ENCODE assay signal across 8 cellular contexts in the genomic region with DNA sequence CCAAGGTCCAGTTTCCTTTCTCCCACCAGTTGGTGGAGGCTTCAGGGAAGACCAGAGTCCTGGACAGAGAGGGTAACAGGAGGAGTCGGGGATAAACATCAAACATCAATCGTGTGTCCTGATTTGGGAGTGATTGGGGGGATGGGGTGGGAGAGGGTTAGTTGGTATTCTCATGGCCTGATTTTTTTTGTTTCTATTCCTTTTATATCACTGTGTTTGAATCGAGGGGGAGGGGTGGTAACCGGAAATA. TPM values are rescaled to one million over a fixed set of nuclear protein-coding genes. Genes with fewer than 3 reads are reported as not detected.
DNase-seq lines count a peak whose midpoint lies in the region; ATAC-seq and TF ChIP-seq lines count a peak whose summit lies in the region.

No MANE protein-coding gene starts in this region.

- H3K56ac ChIP-seq in H9 (ENCODE audit: insufficient read length, low read depth, low read length) = no peak overlapping the region

- H3K4me3 ChIP-seq in esophagus muscularis mucosa = peak overlapping the region; percentile 62 to 65 (median 62)
- H3K4me3 ChIP-seq in retinal pigment epithelial cell (ENCODE audit: low read length) = peak overlapping the region; percentile 23

- H4K5ac ChIP-seq in H9 (ENCODE audit: insufficient read length, low read depth, low read length) = no peak overlapping the region

- no peak overlapping the region for H2BK12ac ChIP-seq in H9 (ENCODE audit: insufficient read length, low read depth, low read length)

- H3K27ac Mint-ChIP-seq in H9 (peak overlapping the region in 1 of 3 experiments; percentile 39; a peak in 2 of 7 replicates), T-cell (peak overlapping the region; percentile 78 to 88)

- H2AK5ac ChIP-seq in H9 (ENCODE audit: insufficient read length, low read length) = no peak overlapping the region

- peaks cover 4% of the 10 kb centered on the region; the same call in 1 of the 2 replicates for H3K79me2 ChIP-seq in H9 (ENCODE audit: insufficient read depth, low read length)

- H3K4me2 ChIP-seq in H9 (ENCODE audit: insufficient read depth, insufficient read length, low read length) = peak overlapping the region; percentile 9

- peaks cover 26% of the 10 kb centered on the region for H3K23me2 ChIP-seq in H9 (ENCODE audit: insufficient read length, low read depth, low read length, poor library complexity, severe bottlenecking)

- no peak overlapping the region for H2BK20ac ChIP-seq in H9 (ENCODE audit: low read depth, low read length, poor library complexity, severe bottlenecking)

- no peaks in the 10 kb centered on the region; a peak in 1 of 5 replicates for H3K9me3 Mint-ChIP-seq in H9
- H3K9me3 Mint-ChIP-seq in T-cell = no peaks in the 10 kb centered on the region

- peaks cover 18 to 24% (median 21%) of the 10 kb centered on the region in 4 donors for H3K36me3 ChIP-seq in esophagus muscularis mucosa

- intact Hi-C loops in esophagus muscularis mucosa (cut with DNase I) = no loop called here

- H3K27me3 ChIP-seq in H9 (ENCODE audit: insufficient read depth, low read length) (peaks cover 23% of the 10 kb centered on the region; the same call in 1 of the 2 replicates), esophagus muscularis mucosa (no peaks in the 10 kb centered on the region)

- H3K23ac ChIP-seq in H9 (ENCODE audit: insufficient read length, low read depth, low read length) = no peak overlapping the region

- no peak overlapping the region for H4K91ac ChIP-seq in H9 (ENCODE audit: insufficient read length, low read depth, low read length)

- H3K27me3 Mint-ChIP-seq in H9 (ENCODE audit: low read depth) (peaks cover 32% of the 10 kb centered on the region), T-cell (no peaks in the 10 kb centered on the region)

- H2AFZ ChIP-seq in H9 (ENCODE audit: low read length) = no peak overlapping the region

- H4K8ac ChIP-seq in H9 (replicated peaks; ENCODE audit: insufficient read length, low read depth, low read length) = no peak overlapping the region

- H2BK5ac ChIP-seq in H9 (ENCODE audit: insufficient read length, low read length) = no peak overlapping the region

- H3K27ac ChIP-seq in H9 (ENCODE audit: insufficient read length, low read depth, low read length) (no peak overlapping the region), esophagus muscularis mucosa (replicated peaks in 1 of 4) (peak overlapping the region in 1 of 4 donors; percentile 68)

- no peaks in the 10 kb centered on the region for H3K79me1 ChIP-seq in H9 (ENCODE audit: insufficient read depth, low read depth, low read length, poor library complexity, severe bottlenecking)

- H3K14ac ChIP-seq in H9 (ENCODE audit: insufficient read depth, low read length) = no peak overlapping the region

- no peak for ATAC-seq in T-cell (replicated peaks in 1 of 4)
- no peak for ATAC-seq in HG03432 (IDR thresholded peaks at IDR 0.05; ENCODE audit: unreplicated experiment)

- CTCF ChIA-PET in T-cell (lab: Charles Lee) = interaction anchor here in 1 of 2 donors (0.5 kb wide), 1 partner anchor 1217 kb away, joined by 3 read pairs; no protein-coding TSS in a partner anchor

- H2BK15ac ChIP-seq in H9 (ENCODE audit: low read depth, low read length) = no peak overlapping the region

- H3K4me1 ChIP-seq in H9 (ENCODE audit: insufficient read depth, low read length) (peaks cover 15% of the 10 kb centered on the region; the same call in 1 of the 2 replicates), esophagus muscularis mucosa (peaks cover 52 to 73% (median 67%) of the 10 kb centered on the region in 4 donors)

- TF ChIP-seq CTCF in H9 (conservative IDR thresholded peaks at IDR 0.05) (no peak), esophagus muscularis mucosa (IDR thresholded peaks at IDR 0.05) (no peak), retinal pigment epithelial cell (conservative IDR thresholded peaks at IDR 0.05; ENCODE audit: low read depth, low read length) (no peak)

- no peak overlapping the region for H3K9ac ChIP-seq in H9 (ENCODE audit: extremely low read depth, insufficient read length, low read length)

- no peak overlapping the region for H3T11ph ChIP-seq in H9 (ENCODE audit: low read length)

- H3K36me3 Mint-ChIP-seq in H9 (ENCODE audit: insufficient read depth in 1 of 3, low read depth in 3 of 3) = peaks cover 25 to 34% (median 29%) of the 10 kb centered on the region in 3 experiments
- H3K36me3 Mint-ChIP-seq in T-cell = peaks cover 22% of the 10 kb centered on the region

- DNase-seq in H9 = no peak
- DNase-seq in T-cell = no peak
- no peak for DNase-seq in esophagus muscularis mucosa (ENCODE audit: extremely low spot score)
- DNase-seq in retinal pigment epithelial cell (ENCODE audit: low read depth) = no peak
- DNase-seq in cerebellum (ENCODE audit: low spot score) = no peak
- no peak for DNase-seq in T-helper 9 cell
- no peak for DNase-seq in GM19238 (ENCODE audit: insufficient read length, low spot score)

- TF ChIP-seq POLR2A in esophagus muscularis mucosa (IDR thresholded peaks at IDR 0.05; ENCODE audit: low read depth) = no peak

- no peak overlapping the region for H3K4ac ChIP-seq in H9 (ENCODE audit: low read depth, low read length)

- H3K4me1 Mint-ChIP-seq in H9 = peaks cover 46 to 52% of the 10 kb centered on the region in 2 experiments
- H3K4me1 Mint-ChIP-seq in T-cell = peaks cover 66 to 69% (median 68%) of the 10 kb centered on the region in 3 donors

- H2BK120ac ChIP-seq in H9 (ENCODE audit: low read depth, low read length, poor library complexity, severe bottlenecking) = no peak overlapping the region

- POLR2A ChIA-PET in T-cell (lab: Charles Lee) = no interaction called here

- H3K9me3 ChIP-seq in H9 (ENCODE audit: control insufficient read depth, low read depth, low read length) (no peaks in the 10 kb centered on the region), esophagus muscularis mucosa (no peaks in the 10 kb centered on the region)

- no peak overlapping the region for H3K18ac ChIP-seq in H9 (ENCODE audit: insufficient read length, low read depth, low read length)

- no peaks in the 10 kb centered on the region for H4K20me1 ChIP-seq in H9 (ENCODE audit: control insufficient read depth, insufficient read depth, insufficient read length)

- H3K4me3 Mint-ChIP-seq in H9 (peak overlapping the region; percentile 69 to 95), T-cell (peak overlapping the region; percentile 79 to 97 (median 92))

- no CpG with 5 or more reads among the region's 4 CpGs for WGBS in H9 (ENCODE audit: extremely low coverage, insufficient read length, low lambda C conversion rate)
- 10% methylated on average over 4 of the region's 4 CpGs for WGBS in esophagus muscularis mucosa

- no peak for TF ChIP-seq EP300 in esophagus muscularis mucosa (IDR thresholded peaks at IDR 0.05)

RNA-seq across cellular contexts. Expression of gene HSD17B8, which starts 0.4 kb away (rescaled TPM):
- total RNA-seq in H9 (2021) (5.5 and 7.1 TPM in 2 replicates), T-cell (10 to 100 TPM; 13.9 to 27.7 (median 24.4) TPM), esophagus muscularis mucosa (10 to 100 TPM in 3 of 4 donors, 1 to 10 TPM in 1; 2.0 to 15.0 (median 12.9) TPM), cerebellum (2.4 TPM)

RNA-seq across cellular contexts. Expression of gene SLC39A7, which starts 3.4 kb away (rescaled TPM):
- total RNA-seq in H9 (2021) = 105 and 107 TPM in 2 replicates
- total RNA-seq in T-cell = 10 to 100 TPM; 19.1 to 44.0 (median 41.3) TPM
- 10 to 100 TPM; 43.6 to 80.1 (median 62.3) TPM for total RNA-seq in esophagus muscularis mucosa
- total RNA-seq in cerebellum = 30.8 TPM

RNA-seq across cellular contexts. Expression of gene RXRB, which starts 3.6 kb away (rescaled TPM):
- total RNA-seq in H9 (2021) = 14.8 and 16.8 TPM in 2 replicates
- total RNA-seq in T-cell = 100 to 1,000 TPM in 2 of 5 donors, 10 to 100 TPM in 3; 65.5 to 104 (median 96.4) TPM
- total RNA-seq in esophagus muscularis mucosa = 10 to 100 TPM; 21.5 to 34.1 (median 32.2) TPM
- total RNA-seq in cerebellum = 23.2 TPM

RNA-seq across cellular contexts. Expression of gene RING1, which starts 4.2 kb away (rescaled TPM):
- total RNA-seq in H9 (2021) = 29.8 and 31.0 TPM in 2 replicates
- 10 to 100 TPM; 37.7 to 43.8 (median 42.6) TPM for total RNA-seq in T-cell
- 10 to 100 TPM; 15.0 to 25.3 (median 20.6) TPM for total RNA-seq in esophagus muscularis mucosa
- 15.2 TPM for total RNA-seq in cerebellum

RNA-seq across cellular contexts. Expression of gene COL11A2, which starts 11.8 kb away (rescaled TPM):
- total RNA-seq in H9 (2021) (2.0 and 2.3 TPM in 2 replicates), T-cell (1 to 10 TPM; 1.3 to 9.7 (median 2.7) TPM), esophagus muscularis mucosa (1 to 10 TPM in 1 of 4 donors, under 1 TPM in 2, not detected in 1; 0.17 to 1.1 (median 0.19) TPM), cerebellum (1.9 TPM)
